In genomic region chr20:40532103-40532502, GRCh38 we compare ENCODE assay signal across 10 cellular contexts.
DNase-seq lines count a peak whose midpoint lies in the region; ATAC-seq and TF ChIP-seq lines count a peak whose summit lies in the region.
"Had no signal": no experiment of that assay in that cellular context is flagged by ENCODE, and none has a peak within 500 bp of the region (broad histone marks: within the 10 kb centered on the region; RNA-seq: fewer than 3 reads in every experiment).

No MANE protein-coding gene starts in this region.

- no peak overlapping the region for H3K18ac ChIP-seq in neuronal stem cell (ENCODE audit: low read length)

- no peak overlapping the region for H3K4me2 ChIP-seq in neuronal stem cell (ENCODE audit: insufficient read depth, low read length, poor library complexity, severe bottlenecking)

- H3K36me3 ChIP-seq in neuronal stem cell (replicated peaks in 1 of 2; ENCODE audit: control insufficient read depth in 2 of 2, insufficient read depth in 2 of 2, low read length in 2 of 2) (no peaks in the 10 kb centered on the region), adrenal gland (replicated peaks in 1 of 2) (no peaks in the 10 kb centered on the region)
- H3K36me3 ChIP-seq: Peyer's patch had no signal

- no CpG with 5 or more reads among the region's 4 CpGs for WGBS in neuronal stem cell (ENCODE audit: extremely low coverage in 2 of 2, insufficient read length in 2 of 2, insufficient replicate concordance in 1 of 2), 2 donors
- WGBS in adrenal gland, 4 donors = 52 to 80% (median 70%) methylated on average over 4 of the region's 4 CpGs

- H3K4me1 ChIP-seq in neuronal stem cell (ENCODE audit: control insufficient read depth in 2 of 2, insufficient read depth in 1 of 2, low read depth in 1 of 2, low read length in 2 of 2) (no peaks in the 10 kb centered on the region), adrenal gland (replicated peaks in 1 of 2) (no peaks in the 10 kb centered on the region)
- H3K4me1 ChIP-seq: Peyer's patch had no signal

- peak in 1 of 6 experiments; percentile 11 for TF ChIP-seq CTCF in adrenal gland (IDR thresholded peaks at IDR 0.05)

- H4K8ac ChIP-seq in neuronal stem cell (ENCODE audit: low read depth, low read length) = no peak overlapping the region

- intact Hi-C loops in adrenal gland (cut with DNase I) = no loop called here

- ATAC-seq in GM21515 (IDR thresholded peaks at IDR 0.05; ENCODE audit: unreplicated experiment) = no peak

- H3K79me1 ChIP-seq in neuronal stem cell (ENCODE audit: low read depth, low read length) = no peaks in the 10 kb centered on the region

- no peak overlapping the region for H3K4ac ChIP-seq in neuronal stem cell (ENCODE audit: low read length)

- H3K9me3 ChIP-seq in neuronal stem cell (replicated peaks in 1 of 2; ENCODE audit: control insufficient read depth in 2 of 2, insufficient read depth in 1 of 2, low read depth in 1 of 2, low read length in 2 of 2) (no peaks in the 10 kb centered on the region), adrenal gland (replicated peaks in 1 of 3) (no peaks in the 10 kb centered on the region)

- H3K14ac ChIP-seq in neuronal stem cell (ENCODE audit: low read length) = no peak overlapping the region

- no peak overlapping the region for H2AK5ac ChIP-seq in neuronal stem cell (ENCODE audit: low read depth, low read length)

- no peak overlapping the region for H2BK5ac ChIP-seq in neuronal stem cell (ENCODE audit: low read length)

- H2BK120ac ChIP-seq in neuronal stem cell (ENCODE audit: low read depth, low read length) = no peak overlapping the region

- H3K27me3 ChIP-seq in neuronal stem cell (ENCODE audit: control insufficient read depth in 3 of 3, insufficient read depth in 3 of 3, low read depth in 1 of 3, low read length in 3 of 3) (no peaks in the 10 kb centered on the region), adrenal gland (no peaks in the 10 kb centered on the region)
- H3K27me3 ChIP-seq: Peyer's patch had no signal

- no peak overlapping the region for H2BK15ac ChIP-seq in neuronal stem cell (ENCODE audit: low read length)

- H2BK12ac ChIP-seq in neuronal stem cell (ENCODE audit: low read length) = no peak overlapping the region

- H3K9ac ChIP-seq in neuronal stem cell (ENCODE audit: low read depth, low read length, poor library complexity) = no peak overlapping the region

- no peak overlapping the region for H4K91ac ChIP-seq in neuronal stem cell (ENCODE audit: low read depth, low read length, poor library complexity)

- peak; percentile 3 to 9 for DNase-seq in stimulated activated CD4-positive, alpha-beta T cell treated with anti-CD3 and anti-CD28 coated beads, Interleukin-2, amount 100 ng/mL, for 48 hours
- DNase-seq in stimulated activated CD4-positive, alpha-beta T cell treated with anti-CD3 and anti-CD28 coated beads, Interleukin-4, amount 100 ng/mL, for 1 hour = no peak
- peak; percentile 33 for DNase-seq in NCI-H69 (lab: John Stamatoyannopoulos, UW)
- peak; percentile 19 to 34 for DNase-seq in erythroblast (lab: John Stamatoyannopoulos, UW)
- no peak for DNase-seq in neuronal stem cell (ENCODE audit: low spot score)
- DNase-seq in NCI-H526 treated with DMSO at 0.1 percent for 48 hours (lab: John Stamatoyannopoulos, UW) = no peak
- DNase-seq in adrenal gland = no peak
- DNase-seq: activated naive CD8-positive, alpha-beta T cell treated with anti-CD3 and anti-CD28 coated beads, Interleukin-2, amount 10 ng/mL, durations not matched to agents 7 days and 5 days; Peyer's patch had no signal

- TF ChIP-seq POLR2A in erythroblast (IDR thresholded peaks at IDR 0.05; ENCODE audit: low read length) (no peak), adrenal gland (IDR thresholded peaks at IDR 0.05) (no peak)

- H3K23ac ChIP-seq in neuronal stem cell (ENCODE audit: low read depth, low read length, poor library complexity) = no peak overlapping the region

- H3K27ac ChIP-seq in neuronal stem cell (replicated peaks; ENCODE audit: low read length) (no peak overlapping the region), adrenal gland (no peak overlapping the region)
- H3K27ac ChIP-seq: Peyer's patch had no signal

- H2AFZ ChIP-seq in neuronal stem cell (ENCODE audit: low read length) = no peak overlapping the region

- H3K4me3 ChIP-seq in neuronal stem cell (ENCODE audit: low read length in 2 of 2) = no peak overlapping the region
- no peak overlapping the region for H3K4me3 ChIP-seq in adrenal gland
- H3K4me3 ChIP-seq: Peyer's patch had no signal

Comparison
In these comparisons a context has a peak if more than half of its experiments do, and no peak if none do; other contexts are left out.
1. DNase-seq: peak in stimulated activated CD4-positive, alpha-beta T cell treated with anti-CD3 and anti-CD28 coated beads, Interleukin-2, amount 100 ng/mL, for 48 hours (2 of 2), NCI-H69 (single experiment) and erythroblast (2 of 2); none in stimulated activated CD4-positive, alpha-beta T cell treated with anti-CD3 and anti-CD28 coated beads, Interleukin-4, amount 100 ng/mL, for 1 hour (single experiment), neuronal stem cell (single experiment), NCI-H526 treated with DMSO at 0.1 percent for 48 hours (single experiment) and adrenal gland (0 of 7).